ENCODE assay signal across 8 cellular contexts in genomic region chr1:26363549-26364448, GRCh38. TPM values are rescaled to one million over a fixed set of nuclear protein-coding genes. Genes with fewer than 3 reads are reported as not detected.
DNase-seq lines count a peak whose midpoint lies in the region; ATAC-seq and TF ChIP-seq lines count a peak whose summit lies in the region.

No MANE protein-coding gene starts in this region.

- peaks cover 7% of the 10 kb centered on the region for H3K79me1 ChIP-seq in trophoblast cell (ENCODE audit: low read length)

- no peak for TF ChIP-seq EP300 in Ishikawa (IDR thresholded peaks at IDR 0.05; ENCODE audit: borderline replicate concordance)

- no peak overlapping the region for H3K27ac ChIP-seq in SK-N-MC
- H3K27ac ChIP-seq in trophoblast cell (ENCODE audit: low read depth, low read length) = no peak overlapping the region
- no peak overlapping the region for H3K27ac ChIP-seq in upper lobe of right lung

- ATAC-seq in upper lobe of right lung = peak; percentile 94
- ATAC-seq in HG02852 (IDR thresholded peaks at IDR 0.05; ENCODE audit: unreplicated experiment) = no peak

- intact Hi-C loops in upper lobe of right lung (cut with DNase I) = no loop called here

- no peak overlapping the region for H3K4ac ChIP-seq in trophoblast cell (ENCODE audit: low read depth, low read length)

- peak; percentile 97 for TF ChIP-seq CTCF in upper lobe of right lung (IDR thresholded peaks at IDR 0.05)

- no CpG with 5 or more reads among the region's 26 CpGs for WGBS in trophoblast cell (ENCODE audit: extremely low coverage, insufficient coverage, insufficient read length)

- no peak overlapping the region for H2AFZ ChIP-seq in trophoblast cell (ENCODE audit: insufficient read depth, low read length, poor library complexity)

- no peak overlapping the region for H3K23ac ChIP-seq in trophoblast cell (ENCODE audit: low read length)

- no peak overlapping the region for H2BK12ac ChIP-seq in trophoblast cell (ENCODE audit: low read length)

- H4K8ac ChIP-seq in trophoblast cell (ENCODE audit: low read depth, low read length) = no peak overlapping the region

- no peak overlapping the region for H2BK5ac ChIP-seq in trophoblast cell (ENCODE audit: low read depth, low read length, poor library complexity)

- H3K9me3 ChIP-seq in SK-N-MC (ENCODE audit: low read depth, low read length) = no peaks in the 10 kb centered on the region
- H3K9me3 ChIP-seq in trophoblast cell (ENCODE audit: insufficient read depth, low read depth, low read length) = peaks cover 2% of the 10 kb centered on the region
- H3K9me3 ChIP-seq in upper lobe of right lung = no peaks in the 10 kb centered on the region

- H3K4me1 ChIP-seq in trophoblast cell (ENCODE audit: control insufficient read depth in 1 of 2, insufficient read depth in 2 of 2, low read length in 2 of 2) = peaks cover 7 to 8% of the 10 kb centered on the region in 2 experiments
- peaks cover 12% of the 10 kb centered on the region for H3K4me1 ChIP-seq in upper lobe of right lung

- TF ChIP-seq RAD21 in Ishikawa (IDR thresholded peaks at IDR 0.05; ENCODE audit: low read depth) = peak; percentile 82

- no peak overlapping the region for H4K12ac ChIP-seq in trophoblast cell (ENCODE audit: low read depth, low read length)

- no peak overlapping the region for H3K18ac ChIP-seq in trophoblast cell (ENCODE audit: low read length)

- no peak overlapping the region for H2AK5ac ChIP-seq in trophoblast cell (ENCODE audit: low read length)

- no peak overlapping the region for H3K4me2 ChIP-seq in trophoblast cell (ENCODE audit: low read length)

- no peak overlapping the region for H2BK120ac ChIP-seq in trophoblast cell (ENCODE audit: insufficient read depth, low read length, poor library complexity)

- no peaks in the 10 kb centered on the region for H3K36me3 ChIP-seq in SK-N-MC (ENCODE audit: insufficient read depth, low read length)
- no peaks in the 10 kb centered on the region for H3K36me3 ChIP-seq in trophoblast cell (ENCODE audit: control insufficient read depth in 1 of 2, insufficient read depth in 2 of 2, low read length in 2 of 2)
- no peaks in the 10 kb centered on the region for H3K36me3 ChIP-seq in upper lobe of right lung

- no peak overlapping the region for H3K14ac ChIP-seq in trophoblast cell (ENCODE audit: low read length)

- DNase-seq in Daoy (ENCODE audit: low read depth) = peak; percentile 84
- peak; percentile 30 for DNase-seq in SK-N-MC (ENCODE audit: low read depth, low spot score)
- peak; percentile 80 for DNase-seq in activated gamma-delta T cell treated with anti-CD3 and anti-CD28 coated beads, Interleukin-2, amount 50 U/mL, for 16 hours (ENCODE audit: low read depth)
- peak; percentile 64 for DNase-seq in glomerular visceral epithelial cell (ENCODE audit: extremely low spot score)
- peak; percentile 72 to 86 for DNase-seq in trophoblast cell
- peak; percentile 92 for DNase-seq in upper lobe of right lung

- no peak overlapping the region for H3K4me3 ChIP-seq in SK-N-MC
- no peak overlapping the region for H3K4me3 ChIP-seq in trophoblast cell (ENCODE audit: low read depth, low read length)
- no peak overlapping the region for H3K4me3 ChIP-seq in upper lobe of right lung

- peaks cover 10% of the 10 kb centered on the region for H3K27me3 ChIP-seq in trophoblast cell (ENCODE audit: insufficient read depth, low read length)
- peaks cover 32% of the 10 kb centered on the region for H3K27me3 ChIP-seq in upper lobe of right lung

- H4K91ac ChIP-seq in trophoblast cell (ENCODE audit: low read depth, low read length) = no peak overlapping the region

- H3K9ac ChIP-seq in SK-N-MC (ENCODE audit: insufficient read length) (no peak overlapping the region), trophoblast cell (ENCODE audit: low read length) (no peak overlapping the region)

- H3K79me2 ChIP-seq in trophoblast cell (ENCODE audit: control insufficient read depth, insufficient read depth, low read length, poor library complexity) = no peaks in the 10 kb centered on the region

TF ChIP-seq in Ishikawa, 13 proteins besides CTCF, POLR2A, EP300 and RAD21:
- TF ChIP-seq, protein P1, sequence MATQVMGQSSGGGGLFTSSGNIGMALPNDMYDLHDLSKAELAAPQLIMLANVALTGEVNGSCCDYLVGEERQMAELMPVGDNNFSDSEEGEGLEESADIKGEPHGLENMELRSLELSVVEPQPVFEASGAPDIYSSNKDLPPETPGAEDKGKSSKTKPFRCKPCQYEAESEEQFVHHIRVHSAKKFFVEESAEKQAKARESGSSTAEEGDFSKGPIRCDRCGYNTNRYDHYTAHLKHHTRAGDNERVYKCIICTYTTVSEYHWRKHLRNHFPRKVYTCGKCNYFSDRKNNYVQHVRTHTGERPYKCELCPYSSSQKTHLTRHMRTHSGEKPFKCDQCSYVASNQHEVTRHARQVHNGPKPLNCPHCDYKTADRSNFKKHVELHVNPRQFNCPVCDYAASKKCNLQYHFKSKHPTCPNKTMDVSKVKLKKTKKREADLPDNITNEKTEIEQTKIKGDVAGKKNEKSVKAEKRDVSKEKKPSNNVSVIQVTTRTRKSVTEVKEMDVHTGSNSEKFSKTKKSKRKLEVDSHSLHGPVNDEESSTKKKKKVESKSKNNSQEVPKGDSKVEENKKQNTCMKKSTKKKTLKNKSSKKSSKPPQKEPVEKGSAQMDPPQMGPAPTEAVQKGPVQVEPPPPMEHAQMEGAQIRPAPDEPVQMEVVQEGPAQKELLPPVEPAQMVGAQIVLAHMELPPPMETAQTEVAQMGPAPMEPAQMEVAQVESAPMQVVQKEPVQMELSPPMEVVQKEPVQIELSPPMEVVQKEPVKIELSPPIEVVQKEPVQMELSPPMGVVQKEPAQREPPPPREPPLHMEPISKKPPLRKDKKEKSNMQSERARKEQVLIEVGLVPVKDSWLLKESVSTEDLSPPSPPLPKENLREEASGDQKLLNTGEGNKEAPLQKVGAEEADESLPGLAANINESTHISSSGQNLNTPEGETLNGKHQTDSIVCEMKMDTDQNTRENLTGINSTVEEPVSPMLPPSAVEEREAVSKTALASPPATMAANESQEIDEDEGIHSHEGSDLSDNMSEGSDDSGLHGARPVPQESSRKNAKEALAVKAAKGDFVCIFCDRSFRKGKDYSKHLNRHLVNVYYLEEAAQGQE (IDR thresholded peaks at IDR 0.05; ENCODE audit: low read depth) = no peak
- no peak for TF ChIP-seq FOXM1 (IDR thresholded peaks at IDR 0.05; ENCODE audit: borderline replicate concordance, low read depth)
- TF ChIP-seq TAF1 (IDR thresholded peaks at IDR 0.05; ENCODE audit: low read depth) = no peak
- 0 out of 2 replicates have a peak, but pooled peaks have one; percentile 14 for TF ChIP-seq TEAD4 (IDR thresholded peaks at IDR 0.05)
- TF ChIP-seq, protein P2, sequence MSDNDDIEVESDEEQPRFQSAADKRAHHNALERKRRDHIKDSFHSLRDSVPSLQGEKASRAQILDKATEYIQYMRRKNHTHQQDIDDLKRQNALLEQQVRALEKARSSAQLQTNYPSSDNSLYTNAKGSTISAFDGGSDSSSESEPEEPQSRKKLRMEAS (IDR thresholded peaks at IDR 0.05) = 0 out of 2 replicates have a peak, but pooled peaks have one; percentile 17
- TF ChIP-seq NFIC (IDR thresholded peaks at IDR 0.05) = no peak
- TF ChIP-seq, protein P3, sequence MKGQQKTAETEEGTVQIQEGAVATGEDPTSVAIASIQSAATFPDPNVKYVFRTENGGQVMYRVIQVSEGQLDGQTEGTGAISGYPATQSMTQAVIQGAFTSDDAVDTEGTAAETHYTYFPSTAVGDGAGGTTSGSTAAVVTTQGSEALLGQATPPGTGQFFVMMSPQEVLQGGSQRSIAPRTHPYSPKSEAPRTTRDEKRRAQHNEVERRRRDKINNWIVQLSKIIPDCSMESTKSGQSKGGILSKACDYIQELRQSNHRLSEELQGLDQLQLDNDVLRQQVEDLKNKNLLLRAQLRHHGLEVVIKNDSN (IDR thresholded peaks at IDR 0.05) = no peak
- TF ChIP-seq TCF12 (IDR thresholded peaks at IDR 0.05; ENCODE audit: low read depth) = no peak
- TF ChIP-seq CREB1 (IDR thresholded peaks at IDR 0.05; ENCODE audit: low read depth) = no peak
- no peak for TF ChIP-seq CEBPB (IDR thresholded peaks at IDR 0.05)

RNA-seq across cellular contexts. Expression of gene ZNF683, which starts 8.8 kb away (rescaled TPM):
- not detected in 2 replicates for total RNA-seq in Daoy (2014; rRNA removed; shearing (Covaris generic))
- not detected in 2 replicates for polyA plus RNA-seq in trophoblast cell (2013)
- 1.1 TPM for total RNA-seq in upper lobe of right lung

RNA-seq across cellular contexts. Expression of gene CRYBG2, which starts 9.9 kb away (rescaled TPM):
- 0.34 and 0.51 TPM in 2 replicates for total RNA-seq in Daoy (2014; rRNA removed; shearing (Covaris generic))
- polyA plus RNA-seq in trophoblast cell (2013) = 30.0 and 35.3 TPM in 2 replicates
- 6.9 TPM for total RNA-seq in upper lobe of right lung

RNA-seq across cellular contexts. Expression of gene CD52, which starts 46.0 kb away (rescaled TPM):
- not detected in 2 replicates for total RNA-seq in Daoy (2014; rRNA removed; shearing (Covaris generic))
- 2.0 and 2.4 TPM in 2 replicates for polyA plus RNA-seq in trophoblast cell (2013)
- total RNA-seq in upper lobe of right lung = 348 TPM

RNA-seq across cellular contexts. Expression of gene LIN28A, which starts 46.8 kb away (rescaled TPM):
- total RNA-seq in Daoy (2014; rRNA removed; shearing (Covaris generic)) = 0.86 TPM in 1 of 2 replicates, not detected in the other
- polyA plus RNA-seq in trophoblast cell (2013) = 48.2 and 51.4 TPM in 2 replicates
- not detected for total RNA-seq in upper lobe of right lung

RNA-seq across cellular contexts. Expression of gene UBXN11, which starts 57.4 kb away (rescaled TPM):
- total RNA-seq in Daoy (2014; rRNA removed; shearing (Covaris generic)) = 6.0 and 9.0 TPM in 2 replicates
- polyA plus RNA-seq in trophoblast cell (2013) = 8.1 and 8.5 TPM in 2 replicates
- 37.0 TPM for total RNA-seq in upper lobe of right lung

Comparison
In these comparisons a context has a peak if more than half of its experiments do, and no peak if none do; other contexts are left out.
1. DNase-seq: peak in every context shown above with its lines; median percentile 92 in upper lobe of right lung; 84 in Daoy; 80 in activated gamma-delta T cell treated with anti-CD3 and anti-CD28 coated beads, Interleukin-2, amount 50 U/mL, for 16 hours; 79 in trophoblast cell; 64 in glomerular visceral epithelial cell; 30 in SK-N-MC.
2. RNA of gene CD52, which starts 46.0 kb away (total RNA-seq): 348 TPM in upper lobe of right lung (single experiment); not detected in Daoy; every median in the first group is over 100 times any median in the second.